14 cellular contexts compared by ENCODE assay signal in the genomic region with DNA sequence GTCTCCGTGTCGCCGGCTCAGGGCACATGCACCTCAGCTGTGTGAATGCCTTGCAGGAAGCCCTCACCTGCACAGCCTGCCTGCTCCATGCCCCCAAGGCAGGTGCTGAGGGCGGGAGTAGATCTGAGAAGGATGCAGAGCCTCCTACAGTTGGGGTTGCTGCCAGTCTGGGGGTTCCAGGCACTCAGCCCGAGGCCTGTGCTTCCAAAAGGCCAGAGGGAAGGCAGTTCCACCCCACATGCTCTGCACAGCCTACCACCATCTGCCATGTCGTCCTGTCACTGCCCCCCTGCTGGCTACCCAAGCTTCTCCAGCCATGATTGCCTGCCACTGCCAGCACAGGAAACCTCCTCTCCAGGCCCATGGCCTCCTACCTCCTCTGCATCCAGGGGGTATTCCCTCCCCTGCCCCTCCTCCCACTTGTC. TPM values are rescaled to one million over a fixed set of nuclear protein-coding genes. Genes with fewer than 3 reads are reported as not detected.
A peak's percentile ranks its signal among the peaks of the same experiment; 100 is the strongest.
DNase-seq lines count a peak whose midpoint lies in the region; ATAC-seq and TF ChIP-seq lines count a peak whose summit lies in the region.
"Had no signal": no experiment of that assay in that cellular context is flagged by ENCODE, and none has a peak within 500 bp of the region (broad histone marks: within the 10 kb centered on the region; RNA-seq: fewer than 3 reads in every experiment).

No MANE protein-coding gene starts in this region.

- no peaks in the 10 kb centered on the region for H3K27me3 ChIP-seq in CD4-positive, alpha-beta T cell (ENCODE audit: control insufficient read depth, insufficient read depth, low read length)
- no peaks in the 10 kb centered on the region for H3K27me3 ChIP-seq in endodermal cell (ENCODE audit: control insufficient read depth, insufficient read depth, low read length, poor library complexity, severe bottlenecking)
- H3K27me3 ChIP-seq: cardiac muscle cell had no signal

- no peak overlapping the region for H3K4me3 Mint-ChIP-seq in CD4-positive, alpha-beta T cell
- H3K4me3 Mint-ChIP-seq in stimulated activated effector memory CD8-positive, alpha-beta T cell treated with anti-CD3 and anti-CD28 coated beads, Interleukin-12 subunit alpha, Interleukin-12 subunit beta, amount 100 ng/mL, for 72 hours = no peak overlapping the region
- H3K4me3 Mint-ChIP-seq in endodermal cell = no peak overlapping the region

- CTCF ChIA-PET in CD4-positive, alpha-beta T cell (lab: Charles Lee) = interaction anchor here (1.0 kb wide), 1 partner anchor 45 kb away, joined by 3 read pairs; no protein-coding TSS in a partner anchor
- CTCF ChIA-PET in RWPE1 (lab: Yijun Ruan, JAX) = no interaction called here

- intact Hi-C loops in CD4-positive, alpha-beta T cell (cut with DNase I, micrococcal nuclease) = no loop called here
- intact Hi-C loops in left ventricle myocardium superior (cut with micrococcal nuclease) = no loop called here

- no peaks in the 10 kb centered on the region for H3K36me3 ChIP-seq in endodermal cell (ENCODE audit: control insufficient read depth, insufficient read depth, low read length)
- H3K36me3 ChIP-seq: cardiac muscle cell had no signal

- peaks cover 5% of the 10 kb centered on the region for H3K36me3 Mint-ChIP-seq in CD4-positive, alpha-beta T cell (ENCODE audit: low read depth)
- peaks cover 7% of the 10 kb centered on the region for H3K36me3 Mint-ChIP-seq in stimulated activated effector memory CD8-positive, alpha-beta T cell treated with anti-CD3 and anti-CD28 coated beads, Interleukin-12 subunit alpha, Interleukin-12 subunit beta, amount 100 ng/mL, for 72 hours
- no peaks in the 10 kb centered on the region for H3K36me3 Mint-ChIP-seq in endodermal cell (ENCODE audit: low read depth)

- no peak for DNase-seq in CD4-positive, alpha-beta T cell
- DNase-seq in RWPE1 (ENCODE audit: low spot score) (no peak), left ventricle myocardium superior (peak; percentile 25), endodermal cell (no peak), NCI-H526 treated with DMSO at 0.1 percent for 48 hours (lab: John Stamatoyannopoulos, UW) (no peak), left lobe of liver (ENCODE audit: low spot score) (no peak)
- no peak for DNase-seq in stimulated activated effector memory CD8-positive, alpha-beta T cell treated with anti-CD3 and anti-CD28 coated beads, Interleukin-12 subunit alpha, Interleukin-12 subunit beta, amount 100 ng/mL, for 72 hours (ENCODE audit: low spot score in 2 of 2)
- DNase-seq in stimulated activated naive CD4-positive, alpha-beta T cell treated with Interleukin-2 at 50 U/mL for 16 hours (lab: John Stamatoyannopoulos, UW) = no peak
- DNase-seq: activated T-cell treated with anti-CD3 and anti-CD28 coated beads, Interleukin-2, amount 50 U/mL, for 1 hour; GOT3; RPMI8226; stimulated activated CD4-positive, alpha-beta T cell treated with anti-CD3 and anti-CD28 coated beads, Interleukin-1b, Interleukin-23, amount 100 ng/mL, for 48 hours had no signal

- no peaks in the 10 kb centered on the region for H3K9me3 ChIP-seq in CD4-positive, alpha-beta T cell (ENCODE audit: control insufficient read depth, low read length)
- H3K9me3 ChIP-seq in endodermal cell (ENCODE audit: control insufficient read depth, low read length) = no peaks in the 10 kb centered on the region

- no peak for ATAC-seq in CD4-positive, alpha-beta T cell (ENCODE audit: poor library complexity)
- ATAC-seq in left ventricle myocardium superior = no peak
- no peak for ATAC-seq in stimulated activated effector memory CD8-positive, alpha-beta T cell treated with anti-CD3 and anti-CD28 coated beads, Interleukin-12 subunit alpha, Interleukin-12 subunit beta, amount 100 ng/mL, for 72 hours
- ATAC-seq in left lobe of liver = no peak

- no peak overlapping the region for H3K9ac ChIP-seq in endodermal cell (ENCODE audit: extremely low read depth, low read length, poor library complexity, severe bottlenecking)

- H3K4me3 ChIP-seq in endodermal cell (ENCODE audit: low read length) = no peak overlapping the region
- H3K4me3 ChIP-seq: cardiac muscle cell had no signal

- H3K9me3 Mint-ChIP-seq in CD4-positive, alpha-beta T cell = no peaks in the 10 kb centered on the region
- H3K9me3 Mint-ChIP-seq in stimulated activated effector memory CD8-positive, alpha-beta T cell treated with anti-CD3 and anti-CD28 coated beads, Interleukin-12 subunit alpha, Interleukin-12 subunit beta, amount 100 ng/mL, for 72 hours = no peaks in the 10 kb centered on the region
- H3K9me3 Mint-ChIP-seq in endodermal cell = no peaks in the 10 kb centered on the region

- H3K27ac ChIP-seq in CD4-positive, alpha-beta T cell (ENCODE audit: low read depth, low read length) = peak overlapping the region; percentile 25
- H3K27ac ChIP-seq in RWPE1 (peak overlapping the region; percentile 88), endodermal cell (ENCODE audit: low read depth, low read length) (no peak overlapping the region)
- H3K27ac ChIP-seq: cardiac muscle cell had no signal

- WGBS in endodermal cell (ENCODE audit: insufficient coverage in 1 of 2, insufficient read length in 1 of 2), 2 experiments = 91 to 96% methylated on average over 4 to 6 of the region's 6 CpGs

- TF ChIP-seq CTCF in CD4-positive, alpha-beta T cell (IDR thresholded peaks at IDR 0.05) = no peak
- TF ChIP-seq CTCF in RWPE1 (conservative IDR thresholded peaks at IDR 0.05; ENCODE audit: low read depth) (no peak), endodermal cell (conservative IDR thresholded peaks at IDR 0.05) (no peak)

- H3K27me3 Mint-ChIP-seq in CD4-positive, alpha-beta T cell = no peaks in the 10 kb centered on the region
- peaks cover 3% of the 10 kb centered on the region for H3K27me3 Mint-ChIP-seq in endodermal cell (ENCODE audit: insufficient read depth)

- peak overlapping the region; percentile 95 for H3K27ac Mint-ChIP-seq in CD4-positive, alpha-beta T cell
- H3K27ac Mint-ChIP-seq in stimulated activated effector memory CD8-positive, alpha-beta T cell treated with anti-CD3 and anti-CD28 coated beads, Interleukin-12 subunit alpha, Interleukin-12 subunit beta, amount 100 ng/mL, for 72 hours = peak overlapping the region; percentile 86
- no peak overlapping the region for H3K27ac Mint-ChIP-seq in endodermal cell

- H3K4me1 ChIP-seq in endodermal cell (ENCODE audit: control insufficient read depth, insufficient read depth, low read length) = no peaks in the 10 kb centered on the region

- POLR2A ChIA-PET in CD4-positive, alpha-beta T cell (lab: Charles Lee) = interaction anchor here (0.6 to 1.3 kb wide), 3 partner anchors 18 to 20 kb away, joined by 3 to 4 read pairs (median 4); partner anchors contain the start of gene ACSS1
- POLR2A ChIA-PET in RWPE1 (lab: Yijun Ruan, JAX; ENCODE audit: low non-redundant PET) = no interaction called here

- H3K4me1 Mint-ChIP-seq in CD4-positive, alpha-beta T cell (ENCODE audit: low read depth) = peaks cover 77% of the 10 kb centered on the region
- H3K4me1 Mint-ChIP-seq in stimulated activated effector memory CD8-positive, alpha-beta T cell treated with anti-CD3 and anti-CD28 coated beads, Interleukin-12 subunit alpha, Interleukin-12 subunit beta, amount 100 ng/mL, for 72 hours = peaks cover 70% of the 10 kb centered on the region
- no peaks in the 10 kb centered on the region for H3K4me1 Mint-ChIP-seq in endodermal cell

RNA-seq across cellular contexts. Expression of gene ACSS1, which starts 19.3 kb away (rescaled TPM):
- total RNA-seq in CD4-positive, alpha-beta T cell = 10 to 100 TPM; 18.9 TPM
- total RNA-seq in left ventricle myocardium superior = 164 TPM
- under 1 TPM in 1 of 2 donors, not detected in 1; 0.22 TPM for total RNA-seq in endodermal cell
- polyA plus RNA-seq in endodermal cell (2013, experiment 1 of 2) = 0.68 TPM
- 0.50 TPM for polyA plus RNA-seq in endodermal cell (2013, experiment 2 of 2)
- 9.9 TPM for total RNA-seq in left lobe of liver
- total RNA-seq: cardiac muscle cell had no signal
- polyA plus RNA-seq: cardiac muscle cell had no signal

RNA-seq across cellular contexts. Expression of gene VSX1, which starts 43.3 kb away (rescaled TPM):
- total RNA-seq in CD4-positive, alpha-beta T cell = not detected
- total RNA-seq in left ventricle myocardium superior (not detected), endodermal cell (not detected), left lobe of liver (0.18 TPM)
- 0.39 TPM for polyA plus RNA-seq in endodermal cell (2013, experiment 1 of 2)
- not detected for polyA plus RNA-seq in endodermal cell (2013, experiment 2 of 2)
- total RNA-seq: cardiac muscle cell had no signal
- polyA plus RNA-seq: cardiac muscle cell, keratinocyte had no signal

RNA-seq across cellular contexts. Expression of gene APMAP, which starts 46.1 kb away (rescaled TPM):
- 10 to 100 TPM in 1 of 2 experiments, 1 to 10 TPM in 1; 9.5 to 11.3 TPM for total RNA-seq in CD4-positive, alpha-beta T cell
- total RNA-seq in left ventricle myocardium superior (25.9 TPM), endodermal cell (10 to 100 TPM; 60.2 to 65.6 TPM), left lobe of liver (180 TPM)
- 76.8 TPM for polyA plus RNA-seq in endodermal cell (2013, experiment 1 of 2)
- 70.0 TPM for polyA plus RNA-seq in endodermal cell (2013, experiment 2 of 2)
